Comparison of ENCODE assay signal across 6 cellular contexts in the genomic region with DNA sequence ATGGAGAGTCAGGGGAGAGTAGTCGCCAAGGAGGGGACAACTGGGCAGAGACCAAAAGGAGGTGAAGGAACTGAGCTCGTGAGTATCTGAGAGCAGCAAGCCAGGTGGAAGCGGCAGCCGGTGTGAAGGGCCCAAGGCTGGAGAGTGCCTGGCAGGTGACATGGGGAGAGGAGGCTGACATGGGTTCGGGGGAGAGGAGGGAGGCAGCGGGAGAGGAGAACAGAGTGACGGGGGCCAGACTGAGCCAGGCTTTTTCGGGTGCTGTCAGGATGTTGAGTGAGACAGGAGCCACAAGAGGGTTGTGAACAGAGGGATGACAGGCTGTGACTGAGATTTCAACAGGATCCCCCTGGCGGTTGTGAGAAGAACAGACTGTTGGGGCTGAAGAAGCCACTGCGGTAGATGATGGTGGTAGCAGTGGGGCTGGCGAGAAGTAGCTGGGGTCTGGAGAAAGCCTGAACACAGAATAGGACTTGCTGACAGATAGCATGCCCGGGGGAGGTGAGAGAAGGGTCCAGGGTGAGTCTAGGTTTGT.
A peak's percentile ranks its signal among the peaks of the same experiment; 100 is the strongest.
DNase-seq lines count a peak whose midpoint lies in the region.

No MANE protein-coding gene starts in this region.

- DNase-seq in GM03348 (ENCODE audit: low spot score): peak; percentile 18
- peak; percentile 1 for DNase-seq in SHP77 treated with DMSO at 0.1 percent for 48 hours (lab: John Stamatoyannopoulos, UW)
- DNase-seq in iPS-NIHi7 (ENCODE audit: extremely low spot score): peak; percentile 35
- no peak for DNase-seq in COLO829 (ENCODE audit: low spot score)
- no peak for DNase-seq in NCI-H226
- no peak for DNase-seq in inferior parietal cortex (ENCODE audit: extremely low spot score)

Comparison
In these comparisons a context has a peak if more than half of its experiments do, and no peak if none do; other contexts are left out.
1. DNase-seq: peak in GM03348 (single experiment), SHP77 treated with DMSO at 0.1 percent for 48 hours (single experiment) and iPS-NIHi7 (single experiment); none in COLO829 (single experiment), NCI-H226 (single experiment) and inferior parietal cortex (single experiment).